9 cellular contexts compared by ENCODE assay signal in genomic region chr1:145286924-145287555, GRCh38. TPM values are rescaled to one million over a fixed set of nuclear protein-coding genes. Genes with fewer than 3 reads are reported as not detected.
DNase-seq lines count a peak whose midpoint lies in the region; ATAC-seq and TF ChIP-seq lines count a peak whose summit lies in the region.
"Not testable (repeated sequence)": the region's sequence is repeated elsewhere in the genome, so short reads cannot be mapped to it uniquely, and the experiment has no call there.
"Had no signal": no experiment of that assay in that cellular context is flagged by ENCODE, and none has a peak within 500 bp of the region (broad histone marks: within the 10 kb centered on the region; RNA-seq: fewer than 3 reads in every experiment).

No MANE protein-coding gene starts in this region.

- not testable (repeated sequence) for H3K9me3 Mint-ChIP-seq in effector memory CD8-positive, alpha-beta T cell; neural progenitor cell

- H3K4me1 ChIP-seq in iPS-18a (ENCODE audit: control insufficient read depth, low read depth, low read length); neural progenitor cell: not testable (repeated sequence)

- peaks cover 16% of the 10 kb centered on the region for H3K36me3 Mint-ChIP-seq in effector memory CD8-positive, alpha-beta T cell (ENCODE audit: insufficient read depth)
- H3K36me3 Mint-ChIP-seq in neural progenitor cell: not testable (repeated sequence)

- H3K4me3 ChIP-seq in BJ (ENCODE audit: low read depth, low read length) (peak overlapping the region; percentile 32), iPS-18a (ENCODE audit: low read length) (peak overlapping the region; percentile 55), neural progenitor cell (peak overlapping the region; percentile 60)

- H3K27ac ChIP-seq in VCaP: peak overlapping the region; percentile 45
- not testable (repeated sequence) for H3K27ac ChIP-seq in iPS-18a (ENCODE audit: low read length); neural progenitor cell

- not testable (repeated sequence) for DNase-seq in BJ (ENCODE audit: low read depth)
- DNase-seq in HS-5 (ENCODE audit: low read depth) (peak; percentile 1), activated gamma-delta T cell treated with Interleukin-2 at 50 U/mL for 16 hours (peak; percentile 22), neural progenitor cell (ENCODE audit: low spot score) (peak; percentile 62)
- peak in 1 of 3 experiments; percentile 20 for DNase-seq in effector memory CD8-positive, alpha-beta T cell
- peak in 2 of 3 experiments; percentile 5 to 40 for DNase-seq in stimulated activated CD4-positive, alpha-beta T cell treated with anti-CD3 and anti-CD28 coated beads, TNF-alpha, amount 100 ng/mL, for 24 hours (ENCODE audit: low read depth in 3 of 3)

- not testable (repeated sequence) for ATAC-seq in effector memory CD8-positive, alpha-beta T cell (replicated peaks)

- CTCF ChIA-PET in BJ (lab: Yijun Ruan, JAX): not testable (repeated sequence)

- H3K9me3 ChIP-seq in iPS-18a (ENCODE audit: control insufficient read depth, low read depth, low read length); neural progenitor cell (ENCODE audit: low read depth): not testable (repeated sequence)

- H3K79me2 ChIP-seq in neural progenitor cell (ENCODE audit: low read depth): not testable (repeated sequence)

- POLR2A ChIA-PET in BJ (lab: Charles Lee): not testable (repeated sequence)

- not testable (repeated sequence) for H3K27me3 Mint-ChIP-seq in effector memory CD8-positive, alpha-beta T cell; neural progenitor cell (ENCODE audit: insufficient read depth, low read depth)

- H3K27me3 ChIP-seq in BJ (ENCODE audit: control insufficient read depth, insufficient read depth, low read length); iPS-18a (ENCODE audit: control insufficient read depth, insufficient read depth, low read length); neural progenitor cell: not testable (repeated sequence)

- H3F3A ChIP-seq in neural progenitor cell (ENCODE audit: low read depth): not testable (repeated sequence)

- TF ChIP-seq CTCF in BJ (IDR thresholded peaks at IDR 0.05; ENCODE audit: insufficient read depth, low read depth, low read length); VCaP (conservative IDR thresholded peaks at IDR 0.05); neural progenitor cell (IDR thresholded peaks at IDR 0.05): not testable (repeated sequence)

- not testable (repeated sequence) for H3K4me1 Mint-ChIP-seq in effector memory CD8-positive, alpha-beta T cell (ENCODE audit: low read depth in 2 of 2); neural progenitor cell

- peak overlapping the region; percentile 92 to 96 for H3K27ac Mint-ChIP-seq in effector memory CD8-positive, alpha-beta T cell
- not testable (repeated sequence) for H3K27ac Mint-ChIP-seq in neural progenitor cell

- not testable (repeated sequence) for H4K20me1 ChIP-seq in neural progenitor cell (ENCODE audit: low read depth)

- not testable (repeated sequence) for H3K9ac ChIP-seq in iPS-18a (ENCODE audit: low read length); neural progenitor cell

- H2AFZ ChIP-seq in neural progenitor cell (replicated peaks): not testable (repeated sequence)

- peak overlapping the region; percentile 82 to 84 for H3K4me3 Mint-ChIP-seq in effector memory CD8-positive, alpha-beta T cell
- H3K4me3 Mint-ChIP-seq in neural progenitor cell: peak overlapping the region; percentile 85

- H3K4me2 ChIP-seq in neural progenitor cell: peak overlapping the region; percentile 72

- H3K36me3 ChIP-seq in BJ (ENCODE audit: control insufficient read depth, insufficient read depth, low read length); iPS-18a (ENCODE audit: control insufficient read depth, low read depth, low read length); neural progenitor cell: not testable (repeated sequence)

RNA-seq across cellular contexts. Expression of gene PPIAL4D, which starts 45.1 kb away (rescaled TPM):
- not detected in 2 replicates for polyA plus RNA-seq in BJ (2011; rRNA removed)
- polyA minus RNA-seq in BJ (2011; rRNA and poly(A)+ RNA removed): 0.43 TPM in 1 of 2 replicates, not detected in the other
- total RNA-seq in neural progenitor cell (ENCODE audit: low replicate concordance): not detected in 2 replicates
- total RNA-seq: K562 had no signal
- polyA plus RNA-seq: K562 had no signal
